In genomic region chr1:232963366-232963765, GRCh38 we compare ENCODE assay signal across 12 cellular contexts. TPM values are rescaled to one million over a fixed set of nuclear protein-coding genes. Genes with fewer than 3 reads are reported as not detected.
DNase-seq lines count a peak whose midpoint lies in the region; ATAC-seq, FAIRE-seq and TF ChIP-seq lines count a peak whose summit lies in the region.
"Had no signal": no experiment of that assay in that cellular context is flagged by ENCODE, and none has a peak within 500 bp of the region (broad histone marks: within the 10 kb centered on the region; RNA-seq: fewer than 3 reads in every experiment).

No MANE protein-coding gene starts in this region.

- no peaks in the 10 kb centered on the region for H3K9me2 ChIP-seq in hepatocyte (replicated peaks; ENCODE audit: insufficient read depth)

- no peak for ATAC-seq in K562
- no peak for ATAC-seq in effector memory CD8-positive, alpha-beta T cell (replicated peaks)
- no peak for ATAC-seq in GM21528 (IDR thresholded peaks at IDR 0.05; ENCODE audit: low FRiP score, unreplicated experiment)
- ATAC-seq: stimulated activated naive B cell treated with anti-CD40 and anti-IgM and Interleukin-4, amounts not matched to agents 10 μg/mL and 1 μg/mL and 100 μg/mL, for 72 hours had no signal

- TF ChIP-seq CTCF in K562 (IDR thresholded peaks at IDR 0.05 in 2 of 3, conservative IDR thresholded peaks at IDR 0.05 in 1 of 3; ENCODE audit: insufficient read depth in 2 of 3, low read depth in 1 of 3, low read length in 3 of 3) (no peak), hepatocyte (IDR thresholded peaks at IDR 0.05; ENCODE audit: poor library complexity) (no peak)

- H3K9me3 Mint-ChIP-seq in effector memory CD8-positive, alpha-beta T cell, result no peaks in the 10 kb centered on the region

- H3K9ac ChIP-seq in K562 (ENCODE audit: insufficient read depth in 1 of 2, low read depth in 2 of 2, low read length in 2 of 2) (no peak overlapping the region), subcutaneous abdominal adipose tissue (ENCODE audit: low read length in 5 of 5) (peak overlapping the region; percentile 0 to 70 (median 26))

- no peak for TF ChIP-seq RAD21 in K562 (CRISPR knock-in tag; conservative IDR thresholded peaks at IDR 0.05 in 1 of 2, IDR thresholded peaks at IDR 0.05 in 1 of 2)

- peaks cover 6 to 11% of the 10 kb centered on the region in 2 donors for H3K4me1 Mint-ChIP-seq in effector memory CD8-positive, alpha-beta T cell (ENCODE audit: low read depth in 2 of 2)

- H3K4me3 ChIP-seq in K562, result no peak overlapping the region
- H3K4me3 ChIP-seq in hepatocyte, result no peak overlapping the region
- peak overlapping the region; percentile 42 to 63 (median 56) for H3K4me3 ChIP-seq in subcutaneous abdominal adipose tissue (ENCODE audit: low read depth in 1 of 5, low read length in 5 of 5)
- H3K4me3 ChIP-seq: PC-9 had no signal

- no peaks in the 10 kb centered on the region for H3K79me2 ChIP-seq in K562 (ENCODE audit: control insufficient read depth, insufficient read depth, low read length)
- H3K79me2 ChIP-seq in hepatocyte, result peaks cover 7% of the 10 kb centered on the region

- no peak overlapping the region for H2AFZ ChIP-seq in K562 (ENCODE audit: low read depth, low read length)
- H2AFZ ChIP-seq in hepatocyte, result no peak overlapping the region
- H2AFZ ChIP-seq: PC-9 had no signal

- WGBS in K562 (ENCODE audit: insufficient coverage, low coverage, missing lambda C conversion rate), result 60% methylated on average over 7 of the region's 7 CpGs
- 63% methylated on average over 7 of the region's 7 CpGs for WGBS in hepatocyte (ENCODE audit: low lambda C conversion rate, missing lambda C conversion rate)

- H3K9me1 ChIP-seq in K562 (ENCODE audit: control insufficient read depth, insufficient read depth, low read length), result no peaks in the 10 kb centered on the region

- H4K20me1 ChIP-seq in K562 (replicated peaks; ENCODE audit: control insufficient read depth, insufficient read depth, low read length) (no peaks in the 10 kb centered on the region), hepatocyte (ENCODE audit: insufficient read depth, poor library complexity, severe bottlenecking) (no peaks in the 10 kb centered on the region)

- CTCF ChIA-PET in K562 (lab: Yijun Ruan, JAX; ENCODE audit: low intra/inter-chr PET ratio), result no interaction called here

- no peak for TF ChIP-seq POLR2A in K562 (conservative IDR thresholded peaks at IDR 0.05)

- intact Hi-C loops in K562 (cut with micrococcal nuclease), result no loop called here

- H3K27me3 Mint-ChIP-seq in effector memory CD8-positive, alpha-beta T cell, result no peaks in the 10 kb centered on the region
- H3K27me3 Mint-ChIP-seq: activated B cell treated with CpG ODN at 0.5 μM for 24 hours; stimulated activated naive B cell treated with anti-CD40 and anti-IgM and Interleukin-4, amounts not matched to agents 10 μg/mL and 1 μg/mL and 100 μg/mL, for 72 hours had no signal

- no peak for TF ChIP-seq EP300 in K562 (IDR thresholded peaks at IDR 0.05; ENCODE audit: low read length)

- H3K4me2 ChIP-seq in K562 (ENCODE audit: insufficient read depth, low read length) (no peak overlapping the region), hepatocyte (peak overlapping the region; percentile 22)
- H3K4me2 ChIP-seq: PC-9 had no signal

- BruUV-seq in K562 (replicated peaks; lab: Mats Ljungman, UMichigan), result no TSS peak

- H3K9me3 ChIP-seq in KOPT-K1 (ENCODE audit: insufficient read depth, low read length, poor library complexity, severe bottlenecking), result peaks cover 9% of the 10 kb centered on the region
- no peaks in the 10 kb centered on the region for H3K9me3 ChIP-seq in K562 (replicated peaks; ENCODE audit: control insufficient read depth, insufficient read depth, low read depth, low read length)
- no peaks in the 10 kb centered on the region for H3K9me3 ChIP-seq in hepatocyte (ENCODE audit: low read depth)
- peaks cover 0 to 2% (median 2%) of the 10 kb centered on the region in 5 donors for H3K9me3 ChIP-seq in subcutaneous abdominal adipose tissue (ENCODE audit: control insufficient read depth in 5 of 5, low read length in 5 of 5)

- DNase-seq in K562 (ENCODE audit: extremely low read depth in 1 of 4, low spot score in 3 of 4), result no peak
- DNase-seq in hepatocyte (ENCODE audit: low spot score), result no peak
- DNase-seq in activated CD4-positive, alpha-beta T cell treated with anti-CD3 and anti-CD28 coated beads for 4 hours, result no peak
- DNase-seq in HT-29 (ENCODE audit: low spot score), result no peak
- no peak for DNase-seq in effector memory CD8-positive, alpha-beta T cell
- DNase-seq: activated B cell treated with CpG ODN at 0.5 μM for 24 hours; DMS153; PC-9; stimulated activated naive B cell treated with anti-CD40 and anti-IgM and Interleukin-4, amounts not matched to agents 10 μg/mL and 1 μg/mL and 100 μg/mL, for 72 hours had no signal

- H3K36me3 ChIP-seq in KOPT-K1 (ENCODE audit: insufficient read depth, low read length) (peaks cover 71% of the 10 kb centered on the region), K562 (ENCODE audit: control insufficient read depth, insufficient read depth, low read length) (peaks cover 24% of the 10 kb centered on the region; the same call in 2 of the 3 replicates), hepatocyte (replicated peaks; ENCODE audit: insufficient read depth, low read depth) (no peaks in the 10 kb centered on the region), subcutaneous abdominal adipose tissue (ENCODE audit: control insufficient read depth in 5 of 5, insufficient read depth in 5 of 5, low read length in 5 of 5) (peaks cover 3 to 12% (median 7%) of the 10 kb centered on the region in 5 donors)

- H3K27ac Mint-ChIP-seq in effector memory CD8-positive, alpha-beta T cell, result no peak overlapping the region
- H3K27ac Mint-ChIP-seq: activated B cell treated with CpG ODN at 0.5 μM for 24 hours; stimulated activated naive B cell treated with anti-CD40 and anti-IgM and Interleukin-4, amounts not matched to agents 10 μg/mL and 1 μg/mL and 100 μg/mL, for 72 hours had no signal

- H3K4me1 ChIP-seq in K562 (replicated peaks in 1 of 2; ENCODE audit: control insufficient read depth in 2 of 2, insufficient read depth in 2 of 2, low read length in 2 of 2) (no peaks in the 10 kb centered on the region; a peak in 1 of 5 replicates), hepatocyte (ENCODE audit: insufficient read depth) (peaks cover 27% of the 10 kb centered on the region), subcutaneous abdominal adipose tissue (ENCODE audit: control insufficient read depth in 5 of 5, insufficient read depth in 5 of 5, low read length in 5 of 5) (peaks cover 2 to 33% (median 28%) of the 10 kb centered on the region in 5 donors)

- H3K27ac ChIP-seq in KOPT-K1 (ENCODE audit: low read depth, low read length, poor library complexity, severe bottlenecking) (peak overlapping the region; percentile 1), K562 (ENCODE audit: extremely low read depth, low read depth, low read length) (no peak overlapping the region), hepatocyte (no peak overlapping the region), subcutaneous abdominal adipose tissue (ENCODE audit: low read depth, low read length) (peak overlapping the region; percentile 85)
- H3K27ac ChIP-seq: PC-9 had no signal

- in situ Hi-C loops in K562 (cut with MboI), result no loop called here

- H3K4me3 Mint-ChIP-seq in effector memory CD8-positive, alpha-beta T cell, result no peak overlapping the region
- H3K4me3 Mint-ChIP-seq: activated B cell treated with CpG ODN at 0.5 μM for 24 hours; stimulated activated naive B cell treated with anti-CD40 and anti-IgM and Interleukin-4, amounts not matched to agents 10 μg/mL and 1 μg/mL and 100 μg/mL, for 72 hours had no signal

- no peak for FAIRE-seq in K562 (lab: Jason Lieb, UNC)

- peaks cover 33% of the 10 kb centered on the region for H3K36me3 Mint-ChIP-seq in effector memory CD8-positive, alpha-beta T cell (ENCODE audit: insufficient read depth)

- POLR2A ChIA-PET in K562 (lab: Yijun Ruan, JAX), result interaction anchor here (0.5 to 1.0 kb wide), 2 partner anchors 11 to 23 kb away, joined by 3 read pairs; no protein-coding TSS in a partner anchor

- H3K27me3 ChIP-seq in K562 (ENCODE audit: control insufficient read depth in 2 of 2, insufficient read depth in 2 of 2, low read length in 2 of 2), result no peaks in the 10 kb centered on the region
- no peaks in the 10 kb centered on the region for H3K27me3 ChIP-seq in hepatocyte
- H3K27me3 ChIP-seq in subcutaneous abdominal adipose tissue (ENCODE audit: control insufficient read depth in 5 of 5, insufficient read depth in 4 of 5, low read length in 5 of 5), result no peaks in the 10 kb centered on the region

TF ChIP-seq in K562, 482 proteins besides CTCF, POLR2A, EP300 and RAD21:
- 0 out of 2 replicates have a peak, but pooled peaks have one; percentile 3 for TF ChIP-seq FOXA1 (IDR thresholded peaks at IDR 0.05; ENCODE audit: borderline replicate concordance)
- no peak for TF ChIP-seq KDM4B (IDR thresholded peaks at IDR 0.05; ENCODE audit: borderline replicate concordance in 2 of 2, low read depth in 1 of 2)
- no peak for TF ChIP-seq SMARCE1 (IDR thresholded peaks at IDR 0.05)
- TF ChIP-seq SP2 (IDR thresholded peaks at IDR 0.05; ENCODE audit: extremely low read depth, low read depth, low read length, poor library complexity, severe bottlenecking), result no peak

RNA-seq across cellular contexts. Expression of gene NTPCR, which starts 13.0 kb away (rescaled TPM):
- 13.4 and 27.5 TPM in 2 replicates for total RNA-seq in K562 (2011; cell fraction: chromatin; rRNA removed; ENCODE audit: low replicate concordance)
- 8.7 and 12.6 TPM in 2 replicates for total RNA-seq in K562 (2011; cell fraction: nucleolus; rRNA removed)
- 17.9 and 28.5 TPM in 2 replicates for total RNA-seq in K562 (2011; cell fraction: nucleoplasm; rRNA removed)
- total RNA-seq in K562 (2014; rRNA removed), result 19.3 and 29.2 TPM in 2 replicates
- total RNA-seq in K562 (2014; rRNA removed; fragmentation: Illumina TruSeq; extraction: Trizol), result 49.6 and 54.5 TPM in 2 replicates
- total RNA-seq in K562 (2015; rRNA removed; fragmentation: Illumina TruSeq; extraction: Trizol), result 36.4 and 37.9 TPM in 2 replicates
- total RNA-seq in K562 (2021), result 48.8 and 52.6 TPM in 2 replicates
- 44.3 and 47.3 TPM in 2 replicates for polyA plus RNA-seq in K562 (2011; rRNA removed)
- polyA plus RNA-seq in K562 (2011; cell fraction: cytosol; rRNA removed), result 14.7 and 20.5 TPM in 2 replicates
- 21.2 and 25.4 TPM in 2 replicates for polyA plus RNA-seq in K562 (2011; cell fraction: nucleus; rRNA removed)
- polyA plus RNA-seq in K562 (2012), result 54.3 and 59.2 TPM in 2 replicates
- 57.4 and 60.8 TPM in 2 replicates for polyA plus RNA-seq in K562 (2014; fragmentation: Illumina TruSeq; extraction: Trizol)
- polyA plus RNA-seq in K562 (2014; fragmentation: Nextera tagmentation; extraction: Ambion mirVana), result 100 to 1,000 TPM; 101 to 105 TPM
- polyA plus RNA-seq in K562 (2014; rRNA removed), result 36.9 and 40.4 TPM in 2 replicates
- 20.2 and 25.0 TPM in 2 replicates for polyA minus RNA-seq in K562 (2011; rRNA and poly(A)+ RNA removed)
- 9.9 and 20.2 TPM in 2 replicates for polyA minus RNA-seq in K562 (2011; cell fraction: cytosol; rRNA and poly(A)+ RNA removed)
- polyA minus RNA-seq in K562 (2011; cell fraction: nucleus; rRNA and poly(A)+ RNA removed), result 21.1 and 27.5 TPM in 2 replicates
- total RNA-seq in hepatocyte, result 32.1 and 43.2 TPM in 2 replicates
- polyA plus RNA-seq in hepatocyte, result 52.9 and 53.8 TPM in 2 replicates
- total RNA-seq in HT-29 (2014; rRNA removed; shearing (Covaris generic)), result 15.0 and 15.2 TPM in 2 replicates

Comparison
In these comparisons a context has a peak if more than half of its experiments do, and no peak if none do; other contexts are left out.
1. H3K27ac ChIP-seq: peak in KOPT-K1 (single experiment) and subcutaneous abdominal adipose tissue (single experiment); none in K562 (single experiment) and hepatocyte (single experiment).
2. H3K4me3 ChIP-seq: peak in subcutaneous abdominal adipose tissue (5 of 5); none in K562 (single experiment) and hepatocyte (single experiment).
3. H3K9ac ChIP-seq: peak in subcutaneous abdominal adipose tissue (5 of 5); none in K562 (0 of 2).